1 cellular context compared by ENCODE assay signal in genomic region chr12:110102255-110102654, GRCh38.
TF ChIP-seq lines count a peak whose summit lies in the region.

No MANE protein-coding gene starts in this region.

TF ChIP-seq in K562, 482 proteins besides CTCF, POLR2A, EP300 and RAD21 (continued from another document and continues in another):
- no peak for TF ChIP-seq BCLAF1 (IDR thresholded peaks at IDR 0.05; ENCODE audit: borderline replicate concordance in 1 of 2, control insufficient read depth in 1 of 2, low read depth in 2 of 2, low read length in 1 of 2)
- peak; percentile 97 for TF ChIP-seq PKNOX1 (IDR thresholded peaks at IDR 0.05)
- no peak for TF ChIP-seq SMARCA5 (IDR thresholded peaks at IDR 0.05)
- TF ChIP-seq EHMT2 (IDR thresholded peaks at IDR 0.05), result peak; percentile 41; the same call in 1 of the 2 replicates
- no peak for TF ChIP-seq MAFG (tag; conservative IDR thresholded peaks at IDR 0.05)
- peak in 1 of 2 experiments; percentile 82; a peak in 1 of 3 replicates for TF ChIP-seq CBX3 (IDR thresholded peaks at IDR 0.05; ENCODE audit: borderline replicate concordance in 1 of 2, low read length in 2 of 2)
- TF ChIP-seq FOS (IDR thresholded peaks at IDR 0.05; ENCODE audit: extremely low read depth, insufficient read length), result peak; percentile 96
- TF ChIP-seq GABPB2 (CRISPR knock-in tag; conservative IDR thresholded peaks at IDR 0.05), result no peak
- no peak for TF ChIP-seq NR4A1 (CRISPR knock-in tag; IDR thresholded peaks at IDR 0.05)
- no peak for TF ChIP-seq NR4A1 (tag; IDR thresholded peaks at IDR 0.05)
- no peak for TF ChIP-seq NFATC3 (IDR thresholded peaks at IDR 0.05)
- TF ChIP-seq NELFE (IDR thresholded peaks at IDR 0.05; ENCODE audit: insufficient read depth, insufficient read length), result no peak
- TF ChIP-seq PBX2 (CRISPR knock-in tag; IDR thresholded peaks at IDR 0.05; ENCODE audit: low read depth), result peak; percentile 38; the same call in 1 of the 2 replicates
- TF ChIP-seq PBX2 (tag; conservative IDR thresholded peaks at IDR 0.05; ENCODE audit: low read depth), result peak; percentile 88
- TF ChIP-seq SETDB1 (IDR thresholded peaks at IDR 0.05; ENCODE audit: low read length), result no peak
- TF ChIP-seq YBX1 (IDR thresholded peaks at IDR 0.05), result no peak
- no peak for TF ChIP-seq NR3C1 (CRISPR knock-in tag; IDR thresholded peaks at IDR 0.05)
- no peak for TF ChIP-seq NRF1 (conservative IDR thresholded peaks at IDR 0.05 in 1 of 2, IDR thresholded peaks at IDR 0.05 in 1 of 2)
- TF ChIP-seq FOXK2 (conservative IDR thresholded peaks at IDR 0.05 in 1 of 2, IDR thresholded peaks at IDR 0.05 in 1 of 2; ENCODE audit: low read depth in 2 of 2), result peak; percentile 65 to 77
- TF ChIP-seq PCBP2 (IDR thresholded peaks at IDR 0.05; ENCODE audit: low read depth, low read length, poor library complexity, severe bottlenecking), result no peak
- no peak for TF ChIP-seq ZNF23 (CRISPR knock-in tag; IDR thresholded peaks at IDR 0.05)
- peak; percentile 83 for TF ChIP-seq ASH1L (IDR thresholded peaks at IDR 0.05; ENCODE audit: borderline replicate concordance, low read depth, partially characterized antibody)
- TF ChIP-seq ZNF197 (CRISPR knock-in tag; IDR thresholded peaks at IDR 0.05; ENCODE audit: low read depth), result no peak
- TF ChIP-seq ID3 (CRISPR knock-in tag; IDR thresholded peaks at IDR 0.05), result no peak
- no peak for TF ChIP-seq ID3 (tag; IDR thresholded peaks at IDR 0.05)
- no peak for TF ChIP-seq ELK3 (CRISPR knock-in tag; IDR thresholded peaks at IDR 0.05)
- TF ChIP-seq TCF7L2 (IDR thresholded peaks at IDR 0.05; ENCODE audit: low read depth, low read length), result no peak
- TF ChIP-seq L3MBTL2 (IDR thresholded peaks at IDR 0.05), result no peak
- TF ChIP-seq TRIM28 (IDR thresholded peaks at IDR 0.05), result no peak
- no peak for TF ChIP-seq ZNF436 (CRISPR knock-in tag; IDR thresholded peaks at IDR 0.05)
- TF ChIP-seq FOXA1 (IDR thresholded peaks at IDR 0.05; ENCODE audit: borderline replicate concordance), result no peak
- TF ChIP-seq POLR2G (IDR thresholded peaks at IDR 0.05; ENCODE audit: low read depth, low read length), result no peak
- no peak for TF ChIP-seq EZH2 (IDR thresholded peaks at IDR 0.05; ENCODE audit: borderline replicate concordance, low read depth, low read length)
- TF ChIP-seq ZNF408 (CRISPR knock-in tag; IDR thresholded peaks at IDR 0.05; ENCODE audit: low read depth), result no peak
- TF ChIP-seq SMARCE1 (IDR thresholded peaks at IDR 0.05), result no peak
- no peak for TF ChIP-seq ILF3 (IDR thresholded peaks at IDR 0.05; ENCODE audit: borderline replicate concordance)
- no peak for TF ChIP-seq ZFP1 (CRISPR knock-in tag; IDR thresholded peaks at IDR 0.05)
- TF ChIP-seq SIRT6 (IDR thresholded peaks at IDR 0.05; ENCODE audit: low read depth, low read length), result no peak
- no peak for TF ChIP-seq HDGF (IDR thresholded peaks at IDR 0.05)
- TF ChIP-seq ARID3B (CRISPR knock-in tag; IDR thresholded peaks at IDR 0.05; ENCODE audit: borderline replicate concordance), result no peak
- TF ChIP-seq HSF4 (CRISPR knock-in tag; IDR thresholded peaks at IDR 0.05; ENCODE audit: borderline replicate concordance), result no peak
- no peak for TF ChIP-seq SRSF1 (IDR thresholded peaks at IDR 0.05; ENCODE audit: low read depth, low read length)
- no peak for TF ChIP-seq RBM39 (optimal IDR thresholded peaks at IDR 0.05; ENCODE audit: low read depth, low read length)
- TF ChIP-seq CTCFL (IDR thresholded peaks at IDR 0.05; ENCODE audit: borderline replicate concordance, insufficient read depth, low read depth, low read length, poor library complexity, severe bottlenecking), result peak; percentile 88
- TF ChIP-seq HNRNPL (IDR thresholded peaks at IDR 0.05; ENCODE audit: low read depth, low read length), result no peak
- no peak for TF ChIP-seq IRF1 (CRISPR knock-in tag; IDR thresholded peaks at IDR 0.05; ENCODE audit: borderline replicate concordance)
- TF ChIP-seq JUN (IDR thresholded peaks at IDR 0.05; ENCODE audit: borderline replicate concordance, low read depth, low read length), result no peak
- no peak for TF ChIP-seq JUN (CRISPR knock-in tag; IDR thresholded peaks at IDR 0.05; ENCODE audit: borderline replicate concordance)
- peak; percentile 44; the same call in 1 of the 2 replicates for TF ChIP-seq CTBP1 (IDR thresholded peaks at IDR 0.05; ENCODE audit: borderline replicate concordance)
- no peak for TF ChIP-seq ZNF24 (IDR thresholded peaks at IDR 0.05)
- no peak for TF ChIP-seq BRF1 (IDR thresholded peaks at IDR 0.05; ENCODE audit: borderline replicate concordance, extremely low read depth, insufficient read length)
- TF ChIP-seq DMBX1 (CRISPR knock-in tag; IDR thresholded peaks at IDR 0.05; ENCODE audit: borderline replicate concordance), result no peak
- TF ChIP-seq PHTF2 (CRISPR knock-in tag; IDR thresholded peaks at IDR 0.05), result no peak
- no peak for TF ChIP-seq ZNF512 (tag; IDR thresholded peaks at IDR 0.05)
- no peak for TF ChIP-seq CHD1 (IDR thresholded peaks at IDR 0.05; ENCODE audit: low read length)
- no peak for TF ChIP-seq ZBTB49 (CRISPR knock-in tag; IDR thresholded peaks at IDR 0.05; ENCODE audit: borderline replicate concordance)
